ENCODE assay signal across 15 cellular contexts in the genomic region with DNA sequence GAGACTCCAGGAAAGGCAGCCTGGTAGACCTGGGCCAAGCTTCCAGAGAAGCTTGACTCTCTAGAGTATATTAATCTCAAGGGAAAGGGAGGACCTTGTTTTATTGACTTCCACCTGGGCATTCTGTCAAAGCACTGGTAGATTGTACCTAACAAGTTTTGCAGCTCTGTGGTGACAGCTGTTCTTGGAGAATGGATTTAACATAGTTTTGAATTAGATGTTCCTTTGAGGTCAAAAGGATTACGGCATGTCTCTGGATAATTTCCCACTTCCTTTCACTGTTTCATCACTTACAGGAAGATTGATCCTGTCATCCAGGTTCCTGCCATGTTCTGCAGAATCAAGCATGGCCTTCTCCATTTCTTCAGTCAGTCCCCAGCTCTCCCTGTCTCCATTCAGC.
DNase-seq lines count a peak whose midpoint lies in the region; ATAC-seq and TF ChIP-seq lines count a peak whose summit lies in the region.
"Had no signal": no experiment of that assay in that cellular context is flagged by ENCODE, and none has a peak within 500 bp of the region (broad histone marks: within the 10 kb centered on the region; RNA-seq: fewer than 3 reads in every experiment).

No MANE protein-coding gene starts in this region.

- no peaks in the 10 kb centered on the region for H3K9me3 Mint-ChIP-seq in T-helper 1 cell treated with Interleukin-12 subunit alpha and Interleukin-12 subunit beta and Interleukin-4 antibody, amounts not matched to agents 30 μg/mL and 1 μg/mL, for 36 hours
- peaks cover 3% of the 10 kb centered on the region for H3K9me3 Mint-ChIP-seq in activated CD8-positive, alpha-beta T cell treated with anti-CD3 and anti-CD28 coated beads, Interleukin-2, amount 10 ng/mL, durations not matched to agents 7 days and 5 days (ENCODE audit: insufficient read depth)
- H3K9me3 Mint-ChIP-seq: activated naive CD8-positive, alpha-beta T cell treated with anti-CD3 and anti-CD28 coated beads for 36 hours; naive B cell had no signal

- H3K9me3 ChIP-seq in OCI-LY3 (ENCODE audit: insufficient read depth, low read length) (no peaks in the 10 kb centered on the region), left ventricle myocardium inferior (replicated peaks) (no peaks in the 10 kb centered on the region), spleen (no peaks in the 10 kb centered on the region)

- H3K4me3 Mint-ChIP-seq in T-helper 1 cell treated with Interleukin-12 subunit alpha and Interleukin-12 subunit beta and Interleukin-4 antibody, amounts not matched to agents 30 μg/mL and 1 μg/mL, for 36 hours, result peak overlapping the region; percentile 2
- no peak overlapping the region for H3K4me3 Mint-ChIP-seq in activated CD8-positive, alpha-beta T cell treated with anti-CD3 and anti-CD28 coated beads, Interleukin-2, amount 10 ng/mL, durations not matched to agents 7 days and 5 days
- H3K4me3 Mint-ChIP-seq: activated naive CD8-positive, alpha-beta T cell treated with anti-CD3 and anti-CD28 coated beads for 36 hours had no signal

- H3K27me3 Mint-ChIP-seq in T-helper 1 cell treated with Interleukin-12 subunit alpha and Interleukin-12 subunit beta and Interleukin-4 antibody, amounts not matched to agents 30 μg/mL and 1 μg/mL, for 36 hours (ENCODE audit: low read depth), result peaks cover 35% of the 10 kb centered on the region
- H3K27me3 Mint-ChIP-seq in activated CD8-positive, alpha-beta T cell treated with anti-CD3 and anti-CD28 coated beads, Interleukin-2, amount 10 ng/mL, durations not matched to agents 7 days and 5 days (ENCODE audit: low read depth), result peaks cover 29% of the 10 kb centered on the region

- H3K36me3 ChIP-seq in OCI-LY3 (replicated peaks; ENCODE audit: low read depth, low read length), result no peaks in the 10 kb centered on the region
- no peaks in the 10 kb centered on the region for H3K36me3 ChIP-seq in left ventricle myocardium inferior
- H3K36me3 ChIP-seq in spleen, result no peaks in the 10 kb centered on the region

- peaks cover 9% of the 10 kb centered on the region for H3K27me3 ChIP-seq in OCI-LY3 (ENCODE audit: low read depth, low read length)
- H3K27me3 ChIP-seq in left ventricle myocardium inferior (ENCODE audit: low read depth), result no peaks in the 10 kb centered on the region
- H3K27me3 ChIP-seq in spleen (replicated peaks in 1 of 7), result peaks cover 0 to 10% (median 0%) of the 10 kb centered on the region in 7 donors

- H3K36me3 Mint-ChIP-seq in T-helper 1 cell treated with Interleukin-12 subunit alpha and Interleukin-12 subunit beta and Interleukin-4 antibody, amounts not matched to agents 30 μg/mL and 1 μg/mL, for 36 hours (ENCODE audit: low read depth), result no peaks in the 10 kb centered on the region
- no peaks in the 10 kb centered on the region for H3K36me3 Mint-ChIP-seq in activated CD8-positive, alpha-beta T cell treated with anti-CD3 and anti-CD28 coated beads, Interleukin-2, amount 10 ng/mL, durations not matched to agents 7 days and 5 days (ENCODE audit: low read depth)
- H3K36me3 Mint-ChIP-seq: activated naive CD8-positive, alpha-beta T cell treated with anti-CD3 and anti-CD28 coated beads for 36 hours; naive B cell had no signal

- peak overlapping the region; percentile 1; the same call in 1 of the 2 replicates for H3K4me3 ChIP-seq in OCI-LY3 (ENCODE audit: low read length)
- H3K4me3 ChIP-seq in left ventricle myocardium inferior, result peak overlapping the region; percentile 58
- no peak overlapping the region for H3K4me3 ChIP-seq in spleen
- H3K4me3 ChIP-seq: PC-9 had no signal

- CTCF ChIA-PET in activated CD8-positive, alpha-beta T cell treated with anti-CD3 and anti-CD28 coated beads, Interleukin-2, amount 10 ng/mL, durations not matched to agents 7 days and 5 days (lab: Charles Lee), result no interaction called here

- H3K27ac ChIP-seq in OCI-LY3 (ENCODE audit: low read length) (no peak overlapping the region), left ventricle myocardium inferior (replicated peaks) (peak overlapping the region; percentile 90), spleen (peak overlapping the region in 6 of 8 donors; percentile 27 to 48 (median 38))
- H3K27ac ChIP-seq: PC-9 had no signal

- no peak for TF ChIP-seq POLR2A in spleen (IDR thresholded peaks at IDR 0.05)

- peak overlapping the region; percentile 51 for H3K27ac Mint-ChIP-seq in T-helper 1 cell treated with Interleukin-12 subunit alpha and Interleukin-12 subunit beta and Interleukin-4 antibody, amounts not matched to agents 30 μg/mL and 1 μg/mL, for 36 hours
- no peak overlapping the region for H3K27ac Mint-ChIP-seq in activated CD8-positive, alpha-beta T cell treated with anti-CD3 and anti-CD28 coated beads, Interleukin-2, amount 10 ng/mL, durations not matched to agents 7 days and 5 days
- H3K27ac Mint-ChIP-seq: activated naive CD8-positive, alpha-beta T cell treated with anti-CD3 and anti-CD28 coated beads for 36 hours had no signal

- peaks cover 24% of the 10 kb centered on the region for H3K4me1 ChIP-seq in OCI-LY3 (ENCODE audit: low read length)
- peaks cover 74% of the 10 kb centered on the region for H3K4me1 ChIP-seq in left ventricle myocardium inferior
- H3K4me1 ChIP-seq in spleen, result peaks cover 0 to 42% (median 27%) of the 10 kb centered on the region in 6 donors

- POLR2A ChIA-PET in activated CD8-positive, alpha-beta T cell treated with anti-CD3 and anti-CD28 coated beads, Interleukin-2, amount 10 ng/mL, durations not matched to agents 7 days and 5 days (lab: Charles Lee), result no interaction called here

- peak overlapping the region; percentile 31 for H3K4me2 ChIP-seq in OCI-LY3 (ENCODE audit: low read length)
- H3K4me2 ChIP-seq: PC-9 had no signal

- DNase-seq in T-helper 1 cell (no peak), left ventricle myocardium inferior (no peak), spleen (no peak), NOMO-1 treated with dmso at 0.1 percent for 144 hours (lab: John Stamatoyannopoulos, UW; ENCODE audit: unreplicated experiment) (no peak)
- DNase-seq in activated CD8-positive, alpha-beta T cell treated with anti-CD3 and anti-CD28 coated beads, Interleukin-2, amount 10 ng/mL, durations not matched to agents 7 days and 5 days, result no peak
- DNase-seq: activated naive CD8-positive, alpha-beta T cell treated with anti-CD3 and anti-CD28 coated beads for 36 hours; glutamatergic neuron; kidney; naive B cell; NCI-H1694; NCI-H510A; PC-9 had no signal

- H2AFZ ChIP-seq in OCI-LY3 (ENCODE audit: low read depth, low read length), result no peak overlapping the region
- H2AFZ ChIP-seq: PC-9 had no signal

- peaks cover 37% of the 10 kb centered on the region for H3K4me1 Mint-ChIP-seq in T-helper 1 cell treated with Interleukin-12 subunit alpha and Interleukin-12 subunit beta and Interleukin-4 antibody, amounts not matched to agents 30 μg/mL and 1 μg/mL, for 36 hours (ENCODE audit: low read depth)
- peaks cover 24% of the 10 kb centered on the region for H3K4me1 Mint-ChIP-seq in activated CD8-positive, alpha-beta T cell treated with anti-CD3 and anti-CD28 coated beads, Interleukin-2, amount 10 ng/mL, durations not matched to agents 7 days and 5 days (ENCODE audit: low read depth)

- TF ChIP-seq CTCF in OCI-LY3 (IDR thresholded peaks at IDR 0.05; ENCODE audit: low read depth, low read length), result no peak
- TF ChIP-seq CTCF in left ventricle myocardium inferior (IDR thresholded peaks at IDR 0.05; ENCODE audit: borderline replicate concordance), result no peak
- TF ChIP-seq CTCF in spleen (IDR thresholded peaks at IDR 0.05 in 8 of 11, conservative IDR thresholded peaks at IDR 0.05 in 3 of 11), result no peak

- no peak for ATAC-seq in activated CD8-positive, alpha-beta T cell treated with anti-CD3 and anti-CD28 coated beads, Interleukin-2, amount 10 ng/mL, durations not matched to agents 7 days and 5 days
- no peak for ATAC-seq in HG02885 (IDR thresholded peaks at IDR 0.05; ENCODE audit: poor library complexity, unreplicated experiment)

- H4K20me1 ChIP-seq in OCI-LY3 (ENCODE audit: insufficient read depth, low read length), result no peaks in the 10 kb centered on the region

- 29 to 43% (median 35%) methylated on average over 1 of the region's 1 CpG for WGBS in spleen, 5 donors

- intact Hi-C loops in left ventricle myocardium inferior (cut with micrococcal nuclease) (loop anchor here (5.0 kb wide), 1 partner anchor 45 kb away; no protein-coding TSS in a partner anchor), spleen (cut with DNase I; ENCODE audit: low total_unique reads) (no loop called here)

- no peak overlapping the region for H3K9ac ChIP-seq in OCI-LY3 (ENCODE audit: low read length)

- H3K79me2 ChIP-seq in OCI-LY3 (ENCODE audit: low read length), result no peaks in the 10 kb centered on the region

Comparison
In these comparisons a context has a peak if more than half of its experiments do, and no peak if none do; other contexts are left out.
1. H3K4me3 ChIP-seq: peak in OCI-LY3 (single experiment) and left ventricle myocardium inferior (single experiment); none in spleen (0 of 8).